In genomic region chr16:15650698-15651161, GRCh38 we compare ENCODE assay signal across 8 cellular contexts. TPM values are rescaled to one million over a fixed set of nuclear protein-coding genes. Genes with fewer than 3 reads are reported as not detected.
A peak's percentile ranks its signal among the peaks of the same experiment; 100 is the strongest.
DNase-seq lines count a peak whose midpoint lies in the region; ATAC-seq and TF ChIP-seq lines count a peak whose summit lies in the region.

No MANE protein-coding gene starts in this region.

- DNase-seq in A673 (ENCODE audit: low spot score) (no peak), esophagus squamous epithelium (lab: John Stamatoyannopoulos, UW) (no peak), COLO829 (ENCODE audit: low spot score) (no peak)
- DNase-seq in activated CD8-positive, alpha-beta memory T cell treated with anti-CD3 and anti-CD28 coated beads for 24 hours = peak; percentile 71

- TF ChIP-seq CTCF in A673 (conservative IDR thresholded peaks at IDR 0.05; ENCODE audit: low read depth, low read length) = no peak
- TF ChIP-seq CTCF in esophagus squamous epithelium (IDR thresholded peaks at IDR 0.05) = no peak
- no peak for TF ChIP-seq CTCF in nephron (IDR thresholded peaks at IDR 0.05; ENCODE audit: unreplicated experiment in 3 of 3)

- peak overlapping the region; percentile 76 to 95 (median 82) for H3K27ac Mint-ChIP-seq in nephron

- H3K4me3 ChIP-seq in A673 (ENCODE audit: low read depth, low read length, poor library complexity, severe bottlenecking) (peak overlapping the region; percentile 93), HUES48 (ENCODE audit: low read depth, low read length) (peak overlapping the region; percentile 97), esophagus squamous epithelium (peak overlapping the region; percentile 86 to 98 (median 96))

- H3K36me3 Mint-ChIP-seq in nephron (ENCODE audit: low read depth) = peaks cover 3% of the 10 kb centered on the region

- BruUV-seq in A673 (replicated peaks; lab: Mats Ljungman, UMichigan) = TSS peak; percentile 59

- H3K36me3 ChIP-seq in A673 (ENCODE audit: insufficient read depth, low read length, poor library complexity, severe bottlenecking) (no peaks in the 10 kb centered on the region), HUES48 (ENCODE audit: control insufficient read depth, insufficient read depth, low read length) (peaks cover 13% of the 10 kb centered on the region), esophagus squamous epithelium (peaks cover 0 to 11% (median 0%) of the 10 kb centered on the region in 3 donors)

- H3K9me3 ChIP-seq in A673 (ENCODE audit: low read depth, low read length, poor library complexity, severe bottlenecking) = no peaks in the 10 kb centered on the region
- H3K9me3 ChIP-seq in HUES48 (ENCODE audit: control insufficient read depth, insufficient read depth, low read length) = no peaks in the 10 kb centered on the region
- no peaks in the 10 kb centered on the region for H3K9me3 ChIP-seq in esophagus squamous epithelium

- intact Hi-C loops in A673 (cut with micrococcal nuclease; ENCODE audit: unreplicated experiment) = no loop called here
- intact Hi-C loops in esophagus squamous epithelium (cut with DNase I) = no loop called here

- WGBS in esophagus squamous epithelium, 2 donors = 1% methylated on average over 11 to 18 of the region's 18 CpGs

- H3K27ac ChIP-seq in A673 (ENCODE audit: low read depth, low read length, poor library complexity, severe bottlenecking) (peak overlapping the region; percentile 87), HUES48 (ENCODE audit: low read depth, low read length) (peak overlapping the region; percentile 75), esophagus squamous epithelium (peak overlapping the region; percentile 96 to 99 (median 97))

- peaks cover 14% of the 10 kb centered on the region for H3K4me1 Mint-ChIP-seq in nephron

- H3K4me1 ChIP-seq in A673 (ENCODE audit: insufficient read depth, low read length, poor library complexity, severe bottlenecking) = peaks cover 4% of the 10 kb centered on the region
- H3K4me1 ChIP-seq in HUES48 (ENCODE audit: control insufficient read depth, insufficient read depth, low read length) = no peaks in the 10 kb centered on the region
- H3K4me1 ChIP-seq in esophagus squamous epithelium = peaks cover 23 to 52% (median 26%) of the 10 kb centered on the region in 3 donors

- H3K27me3 ChIP-seq in A673 (replicated peaks; ENCODE audit: insufficient read depth, low read depth, low read length, poor library complexity) (no peaks in the 10 kb centered on the region), HUES48 (ENCODE audit: control insufficient read depth, insufficient read depth, low read length) (no peaks in the 10 kb centered on the region), esophagus squamous epithelium (no peaks in the 10 kb centered on the region)

- ATAC-seq in GM18867 (IDR thresholded peaks at IDR 0.05; ENCODE audit: unreplicated experiment) (peak; percentile 24), GM19463 (IDR thresholded peaks at IDR 0.05; ENCODE audit: unreplicated experiment) (no peak)

- no peaks in the 10 kb centered on the region for H3K9me3 Mint-ChIP-seq in nephron

- H3K9ac ChIP-seq in HUES48 (ENCODE audit: low read depth, low read length) = no peak overlapping the region

- no peaks in the 10 kb centered on the region for H3K27me3 Mint-ChIP-seq in nephron (ENCODE audit: low read depth)

- no peak for TF ChIP-seq POLR2A in esophagus squamous epithelium (IDR thresholded peaks at IDR 0.05)

- peak overlapping the region; percentile 97 to 99 (median 99) for H3K4me3 Mint-ChIP-seq in nephron

- POLR2A ChIA-PET in A673 (lab: Charles Lee; ENCODE audit: low non-redundant PET) = no interaction called here

- CTCF ChIA-PET in A673 (lab: Charles Lee) = no interaction called here

RNA-seq across cellular contexts. Expression of gene NDE1, which starts 0.7 kb away (rescaled TPM):
- total RNA-seq in A673 (2021) = 78.1 and 79.6 TPM in 2 replicates
- 10 to 100 TPM; 22.4 to 40.6 (median 31.4) TPM for total RNA-seq in esophagus squamous epithelium

RNA-seq across cellular contexts. Expression of gene MARF1, which starts 7.8 kb away (rescaled TPM):
- total RNA-seq in A673 (2021) (71.6 and 75.9 TPM in 2 replicates), esophagus squamous epithelium (10 to 100 TPM; 16.8 to 33.8 (median 19.2) TPM)
